ENCODE assay signal across 8 cellular contexts in the genomic region with DNA sequence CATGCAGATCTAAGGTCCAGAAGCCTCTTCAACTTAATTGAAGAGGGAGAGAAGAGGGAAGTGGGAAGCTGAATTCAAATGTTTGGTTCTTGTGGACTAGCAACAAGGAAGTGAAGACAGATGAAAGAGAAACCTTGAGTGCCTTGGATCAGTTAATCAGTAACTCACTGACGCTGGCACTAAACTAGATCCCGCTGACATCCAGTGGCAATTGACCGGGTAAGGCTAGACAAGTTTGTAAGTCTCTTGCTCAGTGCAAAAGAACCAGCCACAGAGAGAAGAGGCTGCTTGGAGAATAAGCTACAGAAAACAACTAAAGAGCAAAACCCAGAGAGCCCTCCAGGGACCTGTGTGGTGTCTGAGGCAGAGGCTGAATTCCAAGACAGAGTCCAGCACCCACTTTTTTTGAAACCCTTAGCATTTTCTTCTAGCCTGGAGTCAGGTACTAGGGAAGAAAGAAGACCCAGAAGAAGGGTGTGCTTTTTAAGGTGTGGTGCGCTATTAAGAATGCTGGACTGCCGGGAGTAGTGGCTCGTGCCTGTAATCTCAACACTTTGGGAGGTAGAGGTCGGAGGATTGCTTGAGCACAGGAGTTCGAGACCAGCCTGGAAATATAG. TPM values are rescaled to one million over a fixed set of nuclear protein-coding genes. Genes with fewer than 3 reads are reported as not detected.
DNase-seq lines count a peak whose midpoint lies in the region; ATAC-seq and TF ChIP-seq lines count a peak whose summit lies in the region.

No MANE protein-coding gene starts in this region.

- no peak for TF ChIP-seq CTCF in mucosa of descending colon (IDR thresholded peaks at IDR 0.05)
- no peak for TF ChIP-seq CTCF in natural killer cell (IDR thresholded peaks at IDR 0.05)

- H3K9me3 ChIP-seq in mucosa of descending colon: no peaks in the 10 kb centered on the region

- peaks cover 50% of the 10 kb centered on the region for H3K27me3 Mint-ChIP-seq in activated T-cell treated with anti-CD3 and anti-CD28 coated beads, Interleukin-2, amount 50 U/mL, for 72 hours (ENCODE audit: low read depth)
- peaks cover 13 to 28% of the 10 kb centered on the region in 2 donors for H3K27me3 Mint-ChIP-seq in natural killer cell (ENCODE audit: low read depth in 2 of 2)

- H3K9me3 Mint-ChIP-seq in activated T-cell treated with anti-CD3 and anti-CD28 coated beads, Interleukin-2, amount 50 U/mL, for 72 hours: no peaks in the 10 kb centered on the region
- H3K9me3 Mint-ChIP-seq in natural killer cell: no peaks in the 10 kb centered on the region

- no peaks in the 10 kb centered on the region for H3K4me1 Mint-ChIP-seq in activated T-cell treated with anti-CD3 and anti-CD28 coated beads, Interleukin-2, amount 50 U/mL, for 72 hours (ENCODE audit: low read depth)
- peaks cover 0 to 8% of the 10 kb centered on the region in 2 donors for H3K4me1 Mint-ChIP-seq in natural killer cell

- intact Hi-C loops in mucosa of descending colon (cut with DNase I, micrococcal nuclease): no loop called here
- intact Hi-C loops in natural killer cell (cut with micrococcal nuclease): no loop called here

- H3K36me3 ChIP-seq in mucosa of descending colon (ENCODE audit: low read depth): no peaks in the 10 kb centered on the region

- H3K27ac Mint-ChIP-seq in activated T-cell treated with anti-CD3 and anti-CD28 coated beads, Interleukin-2, amount 50 U/mL, for 72 hours: no peak overlapping the region
- no peak overlapping the region for H3K27ac Mint-ChIP-seq in natural killer cell

- H3K4me3 Mint-ChIP-seq in activated T-cell treated with anti-CD3 and anti-CD28 coated beads, Interleukin-2, amount 50 U/mL, for 72 hours: no peak overlapping the region
- H3K4me3 Mint-ChIP-seq in natural killer cell: no peak overlapping the region

- peaks cover 9% of the 10 kb centered on the region for H3K4me1 ChIP-seq in mucosa of descending colon (ENCODE audit: low read depth)

- DNase-seq in NOMO-1 treated with dmso at 0.1 percent for 144 hours (lab: John Stamatoyannopoulos, UW; ENCODE audit: unreplicated experiment): peak; percentile 56
- peak in 2 of 3 donors; percentile 40 to 86 for DNase-seq in mucosa of descending colon
- no peak for DNase-seq in activated T-cell treated with anti-CD3 and anti-CD28 coated beads, Interleukin-2, amount 50 U/mL, for 72 hours
- DNase-seq in NCI-H82 treated with DMSO at 0.1 percent for 48 hours (lab: John Stamatoyannopoulos, UW; ENCODE audit: unreplicated experiment): no peak
- no peak for DNase-seq in cerebellar cortex (ENCODE audit: low spot score)
- DNase-seq in natural killer cell: no peak

- no peaks in the 10 kb centered on the region for H3K36me3 Mint-ChIP-seq in activated T-cell treated with anti-CD3 and anti-CD28 coated beads, Interleukin-2, amount 50 U/mL, for 72 hours (ENCODE audit: insufficient read depth in 2 of 2)
- H3K36me3 Mint-ChIP-seq in natural killer cell: no peaks in the 10 kb centered on the region

- peak; percentile 94 for ATAC-seq in GM18861 (IDR thresholded peaks at IDR 0.05; ENCODE audit: unreplicated experiment)
- ATAC-seq in HG02938 (IDR thresholded peaks at IDR 0.05; ENCODE audit: unreplicated experiment): peak; percentile 92
- ATAC-seq in mucosa of descending colon: peak; percentile 98
- ATAC-seq in activated T-cell treated with anti-CD3 and anti-CD28 coated beads, Interleukin-2, amount 50 U/mL, for 72 hours (replicated peaks in 1 of 2): no peak
- no peak for ATAC-seq in natural killer cell

- no peak overlapping the region for H3K4me3 ChIP-seq in mucosa of descending colon

RNA-seq across cellular contexts. Expression of a gene that starts 6.9 kb away (rescaled TPM):
- total RNA-seq in mucosa of descending colon: 10 to 100 TPM in 2 of 3 donors, 1 to 10 TPM in 1; 4.2 to 13.2 (median 10.2) TPM
- total RNA-seq in activated T-cell treated with anti-CD3 and anti-CD28 coated beads, Interleukin-2, amount 50 U/mL, for 72 hours: 1 to 10 TPM in 1 of 2 donors, under 1 TPM in 1; 0.14 to 1.1 TPM
- under 1 TPM; 0.05 to 0.26 (median 0.08) TPM for total RNA-seq in natural killer cell

Comparison
In these comparisons a context has a peak if more than half of its experiments do, and no peak if none do; other contexts are left out.
1. ATAC-seq: peak in GM18861 (single experiment), HG02938 (single experiment) and mucosa of descending colon (single experiment); none in activated T-cell treated with anti-CD3 and anti-CD28 coated beads, Interleukin-2, amount 50 U/mL, for 72 hours (0 of 2) and natural killer cell (0 of 3).
2. DNase-seq: peak in NOMO-1 treated with dmso at 0.1 percent for 144 hours (single experiment) and mucosa of descending colon (2 of 3); none in activated T-cell treated with anti-CD3 and anti-CD28 coated beads, Interleukin-2, amount 50 U/mL, for 72 hours (0 of 2), NCI-H82 treated with DMSO at 0.1 percent for 48 hours (single experiment), cerebellar cortex (single experiment) and natural killer cell (single experiment).